12 cellular contexts compared by ENCODE assay signal in genomic region chr14:75905505-75905904, GRCh38.
DNase-seq lines count a peak whose midpoint lies in the region; ATAC-seq and TF ChIP-seq lines count a peak whose summit lies in the region.
"Had no signal": no experiment of that assay in that cellular context is flagged by ENCODE, and none has a peak within 500 bp of the region (broad histone marks: within the 10 kb centered on the region; RNA-seq: fewer than 3 reads in every experiment).

No MANE protein-coding gene starts in this region.

- H3K36me3 Mint-ChIP-seq in chondrocyte (ENCODE audit: low read depth) (peaks cover 5% of the 10 kb centered on the region), mesothelial cell of epicardium (peaks cover 5% of the 10 kb centered on the region)

- ATAC-seq in HG03139 (IDR thresholded peaks at IDR 0.05; ENCODE audit: unreplicated experiment) (no peak), GM18907 (IDR thresholded peaks at IDR 0.05; ENCODE audit: unreplicated experiment) (no peak)

- H3K4me1 Mint-ChIP-seq in chondrocyte (ENCODE audit: low read depth) (peaks cover 37% of the 10 kb centered on the region), mesothelial cell of epicardium (peaks cover 36% of the 10 kb centered on the region)
- H3K4me1 Mint-ChIP-seq: B cell had no signal

- H3K9me3 Mint-ChIP-seq in chondrocyte (ENCODE audit: low read depth) (no peaks in the 10 kb centered on the region), mesothelial cell of epicardium (no peaks in the 10 kb centered on the region)
- H3K9me3 Mint-ChIP-seq: T-helper 1 cell treated with Interleukin-12 subunit alpha and Interleukin-12 subunit beta and Interleukin-4 antibody, amounts not matched to agents 30 μg/mL and 1 μg/mL, for 36 hours had no signal

- DNase-seq in Ammon's horn (ENCODE audit: low spot score) = peak; percentile 67
- DNase-seq in NCI-H2107 (lab: John Stamatoyannopoulos, UW) = peak; percentile 32
- no peak for DNase-seq in chondrocyte (ENCODE audit: low spot score)
- DNase-seq in mesothelial cell of epicardium (ENCODE audit: low spot score in 2 of 2, unreplicated experiment in 2 of 2) = no peak
- no peak for DNase-seq in SKM-1 (lab: John Stamatoyannopoulos, UW; ENCODE audit: unreplicated experiment)
- no peak for DNase-seq in NCI-H345 (lab: John Stamatoyannopoulos, UW)
- DNase-seq: activated T-cell treated with anti-CD3 and anti-CD28 coated beads for 4 hours, NCI-H187 had no signal

- H3K27me3 Mint-ChIP-seq in chondrocyte (ENCODE audit: low read depth) (no peaks in the 10 kb centered on the region), mesothelial cell of epicardium (ENCODE audit: low read depth) (no peaks in the 10 kb centered on the region)
- H3K27me3 Mint-ChIP-seq: B cell had no signal

- no peak for TF ChIP-seq CTCF in chondrocyte (IDR thresholded peaks at IDR 0.05)
- no peak for TF ChIP-seq CTCF in mesothelial cell of epicardium (IDR thresholded peaks at IDR 0.05; ENCODE audit: unreplicated experiment)

- H3K4me3 Mint-ChIP-seq in chondrocyte (ENCODE audit: unreplicated experiment) (no peak overlapping the region), mesothelial cell of epicardium (no peak overlapping the region)
- H3K4me3 Mint-ChIP-seq: B cell; T-helper 1 cell treated with Interleukin-12 subunit alpha and Interleukin-12 subunit beta and Interleukin-4 antibody, amounts not matched to agents 30 μg/mL and 1 μg/mL, for 36 hours had no signal

- H3K27ac Mint-ChIP-seq in chondrocyte (ENCODE audit: unreplicated experiment) (peak overlapping the region; percentile 67), mesothelial cell of epicardium (peak overlapping the region; percentile 60)
- H3K27ac Mint-ChIP-seq: B cell; T-helper 1 cell treated with Interleukin-12 subunit alpha and Interleukin-12 subunit beta and Interleukin-4 antibody, amounts not matched to agents 30 μg/mL and 1 μg/mL, for 36 hours had no signal

Comparison
In these comparisons a context has a peak if more than half of its experiments do, and no peak if none do; other contexts are left out.
1. DNase-seq: peak in Ammon's horn (single experiment) and NCI-H2107 (single experiment); none in chondrocyte (single experiment), mesothelial cell of epicardium (0 of 2), SKM-1 (single experiment) and NCI-H345 (single experiment).